10 cellular contexts compared by ENCODE assay signal in genomic region chr2:230439590-230439989, GRCh38. TPM values are rescaled to one million over a fixed set of nuclear protein-coding genes. Genes with fewer than 3 reads are reported as not detected.
DNase-seq lines count a peak whose midpoint lies in the region; ATAC-seq, FAIRE-seq and TF ChIP-seq lines count a peak whose summit lies in the region.
"Had no signal": no experiment of that assay in that cellular context is flagged by ENCODE, and none has a peak within 500 bp of the region (broad histone marks: within the 10 kb centered on the region; RNA-seq: fewer than 3 reads in every experiment).

No MANE protein-coding gene starts in this region.

- peaks cover 73% of the 10 kb centered on the region for H3K4me1 Mint-ChIP-seq in CD4-positive, alpha-beta T cell (ENCODE audit: low read depth)
- peaks cover 46 to 67% (median 66%) of the 10 kb centered on the region in 3 donors for H3K4me1 Mint-ChIP-seq in T-cell
- H3K4me1 Mint-ChIP-seq: nephron progenitor cell had no signal

- H3K4me3 Mint-ChIP-seq in CD4-positive, alpha-beta T cell: peak overlapping the region; percentile 43
- peak overlapping the region; percentile 63 to 78 (median 71) for H3K4me3 Mint-ChIP-seq in T-cell
- H3K4me3 Mint-ChIP-seq: nephron progenitor cell had no signal

- peaks cover 13% of the 10 kb centered on the region for H3K9me3 ChIP-seq in CD4-positive, alpha-beta T cell (ENCODE audit: control insufficient read depth, low read length)
- H3K9me3 ChIP-seq in suprapubic skin: peaks cover 5% of the 10 kb centered on the region

- H3K27me3 Mint-ChIP-seq in CD4-positive, alpha-beta T cell: no peaks in the 10 kb centered on the region
- no peaks in the 10 kb centered on the region for H3K27me3 Mint-ChIP-seq in T-cell

- 47% methylated on average over 2 of the region's 2 CpGs for WGBS in suprapubic skin

- CTCF ChIA-PET in CD4-positive, alpha-beta T cell (lab: Charles Lee): no interaction called here
- CTCF ChIA-PET in T-cell (lab: Charles Lee): no interaction called here

- intact Hi-C loops in CD4-positive, alpha-beta T cell (cut with DNase I, micrococcal nuclease): no loop called here

- FAIRE-seq in islet of Langerhans (lab: Jason Lieb, UNC): peak; percentile 92
- FAIRE-seq: D721Med had no signal

- no peak overlapping the region for H3K27ac ChIP-seq in CD4-positive, alpha-beta T cell (ENCODE audit: low read depth, low read length)
- H3K27ac ChIP-seq in suprapubic skin: no peak overlapping the region

- peaks cover 19% of the 10 kb centered on the region for H3K36me3 ChIP-seq in suprapubic skin

- POLR2A ChIA-PET in CD4-positive, alpha-beta T cell (lab: Charles Lee): interaction anchor here (1.5 kb wide), 1 partner anchor 28 kb away, joined by 3 read pairs; no protein-coding TSS in a partner anchor
- POLR2A ChIA-PET in T-cell (lab: Charles Lee): interaction anchor here in 1 of 2 donors (0.6 kb wide), 1 partner anchor 171 kb away, joined by 5 read pairs; no protein-coding TSS in a partner anchor

- peak; percentile 32 for ATAC-seq in CD4-positive, alpha-beta T cell (ENCODE audit: poor library complexity)
- peak; percentile 54 for ATAC-seq in HG02852 (IDR thresholded peaks at IDR 0.05; ENCODE audit: unreplicated experiment)
- peak; percentile 29 to 57 (median 48) for ATAC-seq in T-cell (replicated peaks in 1 of 4)
- ATAC-seq in HG02981 (IDR thresholded peaks at IDR 0.05; ENCODE audit: unreplicated experiment): no peak

- no peak for TF ChIP-seq POLR2A in suprapubic skin (IDR thresholded peaks at IDR 0.05)

- no peak overlapping the region for H3K4me3 ChIP-seq in suprapubic skin

- no peak for TF ChIP-seq CTCF in CD4-positive, alpha-beta T cell (IDR thresholded peaks at IDR 0.05)
- TF ChIP-seq CTCF in suprapubic skin (IDR thresholded peaks at IDR 0.05): no peak

- no peak for DNase-seq in CD4-positive, alpha-beta T cell
- DNase-seq in T-cell: no peak
- no peak for DNase-seq in dedifferentiated amniotic fluid mesenchymal stem cell (ENCODE audit: extremely low spot score)
- DNase-seq in NCI-H2107 treated with DMSO at 0.1 percent for 48 hours (lab: John Stamatoyannopoulos, UW; ENCODE audit: unreplicated experiment): no peak
- no peak for DNase-seq in suprapubic skin (ENCODE audit: low spot score in 2 of 2)
- DNase-seq: nephron progenitor cell had no signal

- peak overlapping the region; percentile 82 for H3K27ac Mint-ChIP-seq in CD4-positive, alpha-beta T cell
- peak overlapping the region; percentile 97 to 98 for H3K27ac Mint-ChIP-seq in T-cell
- H3K27ac Mint-ChIP-seq: nephron progenitor cell had no signal

- peaks cover 21% of the 10 kb centered on the region for H3K4me1 ChIP-seq in suprapubic skin

- TF ChIP-seq EP300 in suprapubic skin (IDR thresholded peaks at IDR 0.05): no peak

- no peaks in the 10 kb centered on the region for H3K27me3 ChIP-seq in CD4-positive, alpha-beta T cell (ENCODE audit: control insufficient read depth, insufficient read depth, low read length)
- H3K27me3 ChIP-seq in suprapubic skin: no peaks in the 10 kb centered on the region

- peaks cover 88% of the 10 kb centered on the region for H3K36me3 Mint-ChIP-seq in CD4-positive, alpha-beta T cell (ENCODE audit: low read depth)
- peaks cover 61% of the 10 kb centered on the region for H3K36me3 Mint-ChIP-seq in T-cell

- H3K9me3 Mint-ChIP-seq in CD4-positive, alpha-beta T cell: peaks cover 4% of the 10 kb centered on the region
- peaks cover 4 to 8% (median 7%) of the 10 kb centered on the region in 3 donors for H3K9me3 Mint-ChIP-seq in T-cell

RNA-seq across cellular contexts. Expression of gene SP100, which starts 23.6 kb away (rescaled TPM):
- total RNA-seq in CD4-positive, alpha-beta T cell: 100 to 1,000 TPM; 242 to 243 TPM
- total RNA-seq in T-cell (100 to 1,000 TPM; 188 to 271 (median 217) TPM), suprapubic skin (100 to 1,000 TPM in 1 of 4 donors, 10 to 100 TPM in 3; 38.7 to 118 (median 65.6) TPM)
